ENCODE assay signal across 8 cellular contexts in genomic region chrX:120380699-120381098, GRCh38. TPM values are rescaled to one million over a fixed set of nuclear protein-coding genes. Genes with fewer than 3 reads are reported as not detected.
DNase-seq lines count a peak whose midpoint lies in the region; ATAC-seq, FAIRE-seq and TF ChIP-seq lines count a peak whose summit lies in the region.

No MANE protein-coding gene starts in this region.

- no peaks in the 10 kb centered on the region for H4K20me1 ChIP-seq in HCT116 (ENCODE audit: insufficient read depth)

- no peak overlapping the region for H3K9ac ChIP-seq in HCT116 (ENCODE audit: low read length)

- POLR2A ChIA-PET in HCT116 (lab: Charles Lee): no interaction called here

- 9 to 23% (median 12%) methylated on average over 3 of the region's 3 CpGs for WGBS in spleen, 5 donors

- no peak overlapping the region for H2AFZ ChIP-seq in HCT116 (ENCODE audit: low read depth, low read length, poor library complexity, severe bottlenecking)

- H3K4me1 ChIP-seq in HCT116 (ENCODE audit: control insufficient read depth in 1 of 2, insufficient read depth in 2 of 2, low read length in 2 of 2) (no peaks in the 10 kb centered on the region), spleen (no peaks in the 10 kb centered on the region)

- H3K36me3 ChIP-seq in HCT116 (ENCODE audit: control insufficient read depth in 1 of 2, insufficient read depth in 2 of 2, low read length in 2 of 2): no peaks in the 10 kb centered on the region
- H3K36me3 ChIP-seq in spleen: no peaks in the 10 kb centered on the region

- H3K4me3 ChIP-seq in HCT116 (replicated peaks in 1 of 2; ENCODE audit: low read depth in 1 of 2, low read length in 2 of 2) (no peak overlapping the region), spleen (no peak overlapping the region)

- no TSS peak for BruUV-seq in HCT116 (replicated peaks; lab: Mats Ljungman, UMichigan)

- RAD21 ChIA-PET in HCT116 (lab: Charles Lee; ENCODE audit: low non-redundant PET in 1 of 2, low total read pairs in 2 of 2, uncharacterized antibody in 2 of 2, unreplicated experiment in 2 of 2): interaction anchor here (0.7 to 1.0 kb wide), 2 partner anchors 71 to 105 kb away, joined by 3 to 4 read pairs; no protein-coding TSS in a partner anchor

- ATAC-seq in HCT116: peak; percentile 81
- no peak for ATAC-seq in GM19023 (IDR thresholded peaks at IDR 0.05; ENCODE audit: unreplicated experiment)

- TF ChIP-seq CTCF in HCT116 (IDR thresholded peaks at IDR 0.05 in 2 of 3, conservative IDR thresholded peaks at IDR 0.05 in 1 of 3; ENCODE audit: borderline replicate concordance in 1 of 3, insufficient read depth in 1 of 3, low read depth in 2 of 3, low read length in 2 of 3) (peak; percentile 51 to 53 (median 51); a peak in 5 of 6 replicates), spleen (IDR thresholded peaks at IDR 0.05 in 8 of 11, conservative IDR thresholded peaks at IDR 0.05 in 3 of 11) (peak in 9 of 11 experiments; percentile 30 to 55 (median 34))

- DNase-seq in EL (peak; percentile 6), HCT116 (ENCODE audit: low read depth, low spot score) (peak; percentile 29), NOMO-1 (lab: John Stamatoyannopoulos, UW; ENCODE audit: unreplicated experiment in 2 of 2) (peak; percentile 34 to 49), dermis blood vessel endothelial cell (peak; percentile 23), spleen (no peak), amniotic stem cell (lab: John Stamatoyannopoulos, UW) (no peak), GM12892 (ENCODE audit: insufficient read length) (no peak)

- intact Hi-C loops in HCT116 (cut with micrococcal nuclease): loop anchor here (5.0 kb wide), 2 partner anchors 72 to 87 kb away; partner anchors contain the start of gene LAMP2
- intact Hi-C loops in spleen (cut with DNase I; ENCODE audit: low total_unique reads): no loop called here

- H3K27ac ChIP-seq in HCT116 (ENCODE audit: low read depth, low read length) (no peak overlapping the region), spleen (no peak overlapping the region)

- H3K9me2 ChIP-seq in HCT116 (ENCODE audit: insufficient read depth): no peaks in the 10 kb centered on the region

- TF ChIP-seq POLR2A in HCT116 (IDR thresholded peaks at IDR 0.05; ENCODE audit: borderline replicate concordance, extremely low read depth, insufficient read depth, insufficient read length): no peak
- TF ChIP-seq POLR2A in spleen (IDR thresholded peaks at IDR 0.05): no peak
- no peak for TF ChIP-seq POLR2A in GM12892 (IDR thresholded peaks at IDR 0.05; ENCODE audit: low read depth, low read length)

- H3K27me3 ChIP-seq in HCT116 (ENCODE audit: insufficient read depth, low read length): no peaks in the 10 kb centered on the region
- H3K27me3 ChIP-seq in spleen (replicated peaks in 1 of 7): peaks cover 0 to 7% (median 0%) of the 10 kb centered on the region in 7 donors

- peak; percentile 67 for TF ChIP-seq RAD21 in HCT116 (IDR thresholded peaks at IDR 0.05; ENCODE audit: low read depth)

- CTCF ChIA-PET in HCT116 (lab: Charles Lee): interaction anchor here (1.2 to 2.0 kb wide), 3 partner anchors 72 to 105 kb away, joined by 3 to 15 read pairs (median 12); no protein-coding TSS in a partner anchor

- FAIRE-seq in GM12892 (lab: Jason Lieb, UNC): no peak

- no peaks in the 10 kb centered on the region for H3K9me3 ChIP-seq in HCT116 (ENCODE audit: control insufficient read depth in 1 of 2, insufficient read depth in 1 of 2, low read depth in 1 of 2, low read length in 2 of 2)
- no peaks in the 10 kb centered on the region for H3K9me3 ChIP-seq in spleen

- H3K4me2 ChIP-seq in HCT116 (ENCODE audit: low read length): no peak overlapping the region

- H3K79me2 ChIP-seq in HCT116 (ENCODE audit: insufficient read depth, low read length): no peaks in the 10 kb centered on the region

TF ChIP-seq in HCT116, 20 proteins besides CTCF, POLR2A, EP300 and RAD21:
- no peak for TF ChIP-seq SRF (IDR thresholded peaks at IDR 0.05; ENCODE audit: low read depth)
- TF ChIP-seq ZNF274 (IDR thresholded peaks at IDR 0.05; ENCODE audit: low read depth, low read length): no peak
- no peak for TF ChIP-seq YY1 (IDR thresholded peaks at IDR 0.05; ENCODE audit: extremely low read depth, insufficient replicate concordance, low read depth, low read length)
- TF ChIP-seq ATF3 (IDR thresholded peaks at IDR 0.05): no peak
- TF ChIP-seq ZBTB33 (IDR thresholded peaks at IDR 0.05; ENCODE audit: extremely low read depth, insufficient replicate concordance, low read length): no peak
- TF ChIP-seq SP1 (IDR thresholded peaks at IDR 0.05; ENCODE audit: low read depth): no peak
- no peak for TF ChIP-seq FOSL1 (IDR thresholded peaks at IDR 0.05; ENCODE audit: low read depth)

RNA-seq across cellular contexts. Expression of gene ATP1B4, which starts 18.8 kb away (rescaled TPM):
- total RNA-seq in HCT116 (2021; ENCODE audit: unreplicated experiment) (not detected), dermis blood vessel endothelial cell (not detected in 2 replicates), spleen (not detected)
- polyA plus RNA-seq in HCT116 (2012): not detected in 2 replicates
- polyA plus RNA-seq in spleen: not detected
- not detected for polyA plus RNA-seq in GM12892 (2012; ENCODE audit: missing spikeins)

Comparison
In these comparisons a context has a peak if more than half of its experiments do, and no peak if none do; other contexts are left out.
1. DNase-seq: peak in EL (single experiment), HCT116 (single experiment), NOMO-1 (2 of 2) and dermis blood vessel endothelial cell (single experiment); none in spleen (single experiment), amniotic stem cell (single experiment) and GM12892 (single experiment).